Comparison of ENCODE assay signal across 28 cellular contexts in genomic region chr22:36744791-36745190, GRCh38. TPM values are rescaled to one million over a fixed set of nuclear protein-coding genes. Genes with fewer than 3 reads are reported as not detected.
"Had no signal": no experiment of that assay in that cellular context is flagged by ENCODE, and none has a peak within 500 bp of the region (broad histone marks: within the 10 kb centered on the region; RNA-seq: fewer than 3 reads in every experiment).

No MANE protein-coding gene starts in this region.

- DNase-seq: activated B cell treated with CpG ODN at 0.5 μM for 24 hours; activated CD4-positive, alpha-beta memory T cell treated with anti-CD3 and anti-CD28 coated beads for 36 hours; activated CD4-positive, alpha-beta T cell treated with anti-CD3 and anti-CD28 coated beads for 1 hour; activated CD4-positive, alpha-beta T cell treated with anti-CD3 and anti-CD28 coated beads, Interleukin-2, amount 10 ng/mL, durations not matched to agents 24 days and 14 days; activated gamma-delta T cell; activated naive CD4-positive, alpha-beta T cell treated with anti-CD3 and anti-CD28 coated beads for 36 hours; activated T-cell treated with anti-CD3 and anti-CD28 coated beads for 4 hours; activated T-cell treated with anti-CD3 and anti-CD28 coated beads, Interleukin-2, amount 50 U/mL, for 48 hours; MG63; MV-4-11; NCI-H1092 treated with DMSO at 0.1 percent for 48 hours; NCI-H1417 treated with DMSO at 0.1 percent for 48 hours; NCI-H1694 treated with DMSO at 0.1 percent for 48 hours; NCI-H2029 treated with DMSO at 0.1 percent for 48 hours; NCI-H345; NCI-H510A; NCI-H526 treated with DMSO at 0.1 percent for 48 hours; NCI-H82; RPMI8226; SHP77; T-helper 2 cell; T1000 had no signal

- ATAC-seq: activated T-helper 17 cell treated with anti-CD3 and anti-CD28 coated beads, Interleukin-2, amount 50 U/mL, for 72 hours had no signal

- H3K4me3 ChIP-seq: MG63 had no signal

- H3K36me3 ChIP-seq: MG63 had no signal

- FAIRE-seq: astrocyte, TTC549 had no signal

- H3K27me3 ChIP-seq: MG63 had no signal

- H3K9me3 ChIP-seq: MG63 had no signal

RNA-seq across cellular contexts. Expression of gene CACNG2, which starts 41.2 kb away (rescaled TPM):
- total RNA-seq: activated B cell treated with CpG ODN at 0.5 μM for 24 hours; activated CD4-positive, alpha-beta memory T cell treated with anti-CD3 and anti-CD28 coated beads for 36 hours; activated CD4-positive, alpha-beta T cell treated with anti-CD3 and anti-CD28 coated beads, Interleukin-2, amount 10 ng/mL, durations not matched to agents 24 days and 14 days; activated CD8-positive, alpha-beta memory T cell treated with anti-CD3 and anti-CD28 coated beads for 36 hours; activated naive CD4-positive, alpha-beta T cell treated with anti-CD3 and anti-CD28 coated beads for 36 hours; activated T-helper 17 cell treated with anti-CD3 and anti-CD28 coated beads, Interleukin-2, amount 50 U/mL, for 72 hours; astrocyte; OCI-LY7; SK-MEL-5 had no signal
